In genomic region chr3:94799420-94800060, GRCh38 we compare ENCODE assay signal across 28 cellular contexts.
"Had no signal": no experiment of that assay in that cellular context is flagged by ENCODE, and none has a peak within 500 bp of the region (broad histone marks: within the 10 kb centered on the region; RNA-seq: fewer than 3 reads in every experiment).

No MANE protein-coding gene starts in this region.

- FAIRE-seq: colon, endometrium, endothelial cell of umbilical vein, frontal cortex had no signal

- H3K27ac ChIP-seq: colonic mucosa, coronary artery, dorsolateral prefrontal cortex, epithelial cell of prostate, esophagus muscularis mucosa, esophagus squamous epithelium, foreskin keratinocyte, gastrocnemius medialis, gastroesophageal sphincter, heart left ventricle, heart right ventricle had no signal

- DNase-seq: colonic mucosa; cortex of kidney; dermis blood vessel endothelial cell; dorsolateral prefrontal cortex; effector CD4-positive, alpha-beta T cell; effector CD8-positive, alpha-beta T cell; effector memory CD4-positive, alpha-beta T cell; effector memory CD8-positive, alpha-beta T cell; endodermal cell; erythroblast; esophagus squamous epithelium; foreskin fibroblast; foreskin keratinocyte; foreskin melanocyte; gastrocnemius medialis; glutamatergic neuron; head of caudate nucleus; heart left ventricle; heart right ventricle had no signal

- H3K36me3 ChIP-seq: colonic mucosa, esophagus muscularis mucosa, esophagus squamous epithelium, gastrocnemius medialis, gastroesophageal sphincter, heart left ventricle, heart right ventricle had no signal

- H3K9me3 ChIP-seq: colonic mucosa, esophagus muscularis mucosa, esophagus squamous epithelium, gastrocnemius medialis, gastroesophageal sphincter had no signal

- ATAC-seq: effector memory CD8-positive, alpha-beta T cell; esophagus mucosa; foreskin keratinocyte; gastrocnemius medialis; gastroesophageal sphincter; heart left ventricle; heart right ventricle had no signal

- H3K27me3 ChIP-seq: colonic mucosa, dorsolateral prefrontal cortex, esophagus muscularis mucosa, esophagus squamous epithelium, foreskin keratinocyte, gastrocnemius medialis, gastroesophageal sphincter, heart left ventricle, heart right ventricle had no signal

- H3K4me3 ChIP-seq: colonic mucosa, coronary artery, dorsolateral prefrontal cortex, esophagus muscularis mucosa, esophagus squamous epithelium, gastrocnemius medialis, gastroesophageal sphincter, heart left ventricle, heart right ventricle had no signal

- H3K4me1 ChIP-seq: colonic mucosa, esophagus muscularis mucosa, esophagus squamous epithelium, foreskin keratinocyte, gastrocnemius medialis, gastroesophageal sphincter, heart left ventricle, heart right ventricle had no signal
